18 cellular contexts compared by ENCODE assay signal in the genomic region with DNA sequence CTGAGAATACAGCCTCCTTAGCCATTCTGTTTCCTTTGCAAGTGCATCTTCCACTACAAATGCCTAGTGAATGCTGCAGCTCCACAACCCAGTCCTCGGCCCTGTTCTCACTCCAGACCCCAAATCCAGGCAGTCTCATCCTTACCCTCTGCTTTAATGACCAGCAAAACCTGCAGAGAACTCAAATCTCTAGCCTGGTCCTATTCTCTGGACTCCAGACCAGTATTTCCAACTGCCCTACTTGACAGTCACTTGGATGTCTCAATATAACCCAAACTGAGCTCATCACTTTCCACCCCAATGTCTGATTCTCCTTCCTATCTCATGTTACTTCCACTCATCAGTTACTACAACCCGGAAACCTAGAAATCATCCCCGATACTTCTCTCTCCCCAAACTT. TPM values are rescaled to one million over a fixed set of nuclear protein-coding genes. Genes with fewer than 3 reads are reported as not detected.
DNase-seq lines count a peak whose midpoint lies in the region; ATAC-seq and TF ChIP-seq lines count a peak whose summit lies in the region.
"Had no signal": no experiment of that assay in that cellular context is flagged by ENCODE, and none has a peak within 500 bp of the region (broad histone marks: within the 10 kb centered on the region; RNA-seq: fewer than 3 reads in every experiment).

No MANE protein-coding gene starts in this region.

- no peaks in the 10 kb centered on the region for H3K9me3 ChIP-seq in CD4-positive, alpha-beta T cell (ENCODE audit: control insufficient read depth, low read length)
- H3K9me3 ChIP-seq in T-helper 17 cell (ENCODE audit: control insufficient read depth, low read length, poor library complexity, severe bottlenecking) (no peaks in the 10 kb centered on the region), A673 (ENCODE audit: low read depth, low read length, poor library complexity, severe bottlenecking) (no peaks in the 10 kb centered on the region), hepatocyte (ENCODE audit: low read depth) (no peaks in the 10 kb centered on the region)
- H3K9me3 ChIP-seq: HAP-1, SJSA1 had no signal

- CTCF ChIA-PET in CD4-positive, alpha-beta T cell (lab: Charles Lee), result no interaction called here
- CTCF ChIA-PET in A673 (lab: Charles Lee), result no interaction called here

- peaks cover 10% of the 10 kb centered on the region for H3K79me2 ChIP-seq in hepatocyte

- H3K4me3 ChIP-seq in A673 (ENCODE audit: low read depth, low read length, poor library complexity, severe bottlenecking), result no peak overlapping the region
- H3K4me3 ChIP-seq in hepatocyte, result no peak overlapping the region
- H3K4me3 ChIP-seq: HAP-1, SJSA1 had no signal

- peak overlapping the region; percentile 62 for H3K4me3 Mint-ChIP-seq in CD4-positive, alpha-beta T cell
- no peak overlapping the region for H3K4me3 Mint-ChIP-seq in HFFc6
- peak overlapping the region; percentile 61 for H3K4me3 Mint-ChIP-seq in T-helper 17 cell
- H3K4me3 Mint-ChIP-seq in neural crest cell, result peak overlapping the region; percentile 58

- WGBS in hepatocyte (ENCODE audit: low lambda C conversion rate, missing lambda C conversion rate), result 91% methylated on average over 3 of the region's 3 CpGs

- no peaks in the 10 kb centered on the region for H3K27me3 Mint-ChIP-seq in CD4-positive, alpha-beta T cell
- H3K27me3 Mint-ChIP-seq in HFFc6 (ENCODE audit: insufficient read depth) (peaks cover 2% of the 10 kb centered on the region; the same call in 1 of the 2 replicates), T-helper 17 cell (no peaks in the 10 kb centered on the region), neural crest cell (ENCODE audit: low read depth) (no peaks in the 10 kb centered on the region)

- no peaks in the 10 kb centered on the region for H4K20me1 ChIP-seq in hepatocyte (ENCODE audit: insufficient read depth, poor library complexity, severe bottlenecking)

- no peaks in the 10 kb centered on the region for H3K9me3 Mint-ChIP-seq in CD4-positive, alpha-beta T cell
- H3K9me3 Mint-ChIP-seq in HFFc6 (no peaks in the 10 kb centered on the region), neural crest cell (no peaks in the 10 kb centered on the region)

- no peak for ATAC-seq in CD4-positive, alpha-beta T cell (ENCODE audit: poor library complexity)
- ATAC-seq in T-helper 17 cell, result no peak
- ATAC-seq: Panc1 had no signal

- intact Hi-C loops in CD4-positive, alpha-beta T cell (cut with DNase I, micrococcal nuclease), result loop anchor here in 1 of 2 experiments (10.0 kb wide), 3 partner anchors 249 to 719 kb away; a partner anchor contains a TSS
- intact Hi-C loops in A673 (cut with micrococcal nuclease; ENCODE audit: unreplicated experiment), result no loop called here

- no peak overlapping the region for H2AFZ ChIP-seq in hepatocyte

- DNase-seq in CD4-positive, alpha-beta T cell, result no peak
- DNase-seq in HFFc6, result no peak
- no peak for DNase-seq in T-helper 17 cell
- DNase-seq in neural crest cell (ENCODE audit: low read depth, low spot score), result no peak
- no peak for DNase-seq in activated T-cell treated with anti-CD3 and anti-CD28 coated beads for 4 hours
- DNase-seq in A673 (ENCODE audit: low spot score), result no peak
- DNase-seq in hepatocyte (ENCODE audit: low spot score), result no peak
- DNase-seq: ACHN, DMS153, GDM1, NCI-H1417 treated with DMSO at 0.1 percent for 48 hours, NCI-H2029, NCI-H345, NCI-H526 had no signal

- H3K4me1 ChIP-seq in A673 (ENCODE audit: insufficient read depth, low read length, poor library complexity, severe bottlenecking), result peaks cover 6% of the 10 kb centered on the region
- H3K4me1 ChIP-seq in hepatocyte (ENCODE audit: insufficient read depth), result peaks cover 10% of the 10 kb centered on the region

- no TSS peak for BruUV-seq in A673 (replicated peaks; lab: Mats Ljungman, UMichigan)

- H3K36me3 ChIP-seq in A673 (ENCODE audit: insufficient read depth, low read length, poor library complexity, severe bottlenecking) (no peaks in the 10 kb centered on the region), hepatocyte (replicated peaks; ENCODE audit: insufficient read depth, low read depth) (no peaks in the 10 kb centered on the region)

- no peaks in the 10 kb centered on the region for H3K27me3 ChIP-seq in CD4-positive, alpha-beta T cell (ENCODE audit: control insufficient read depth, insufficient read depth, low read length)
- H3K27me3 ChIP-seq in A673 (replicated peaks; ENCODE audit: insufficient read depth, low read depth, low read length, poor library complexity) (no peaks in the 10 kb centered on the region), hepatocyte (no peaks in the 10 kb centered on the region)
- H3K27me3 ChIP-seq: SJSA1 had no signal

- H3K4me1 Mint-ChIP-seq in CD4-positive, alpha-beta T cell (ENCODE audit: low read depth), result peaks cover 35% of the 10 kb centered on the region
- H3K4me1 Mint-ChIP-seq in HFFc6 (ENCODE audit: low read depth) (peaks cover 37% of the 10 kb centered on the region), T-helper 17 cell (peaks cover 13% of the 10 kb centered on the region), neural crest cell (peaks cover 16% of the 10 kb centered on the region)

- no peaks in the 10 kb centered on the region for H3K36me3 Mint-ChIP-seq in CD4-positive, alpha-beta T cell (ENCODE audit: low read depth)
- H3K36me3 Mint-ChIP-seq in HFFc6 (ENCODE audit: low read depth), result peaks cover 13% of the 10 kb centered on the region
- no peaks in the 10 kb centered on the region for H3K36me3 Mint-ChIP-seq in T-helper 17 cell (ENCODE audit: low read depth)
- peaks cover 15% of the 10 kb centered on the region for H3K36me3 Mint-ChIP-seq in neural crest cell (ENCODE audit: low read depth)

- no peak for TF ChIP-seq CTCF in CD4-positive, alpha-beta T cell (IDR thresholded peaks at IDR 0.05)
- TF ChIP-seq CTCF in HFFc6 (IDR thresholded peaks at IDR 0.05) (no peak), neural crest cell (conservative IDR thresholded peaks at IDR 0.05) (no peak), A673 (conservative IDR thresholded peaks at IDR 0.05; ENCODE audit: low read depth, low read length) (no peak), hepatocyte (IDR thresholded peaks at IDR 0.05; ENCODE audit: poor library complexity) (no peak)

- POLR2A ChIA-PET in CD4-positive, alpha-beta T cell (lab: Charles Lee), result no interaction called here
- POLR2A ChIA-PET in A673 (lab: Charles Lee; ENCODE audit: low non-redundant PET), result no interaction called here

- no peak overlapping the region for H3K27ac Mint-ChIP-seq in CD4-positive, alpha-beta T cell
- H3K27ac Mint-ChIP-seq in HFFc6 (peak overlapping the region; percentile 20), T-helper 17 cell (no peak overlapping the region), neural crest cell (ENCODE audit: unreplicated experiment) (no peak overlapping the region)

- no peak overlapping the region for H3K27ac ChIP-seq in CD4-positive, alpha-beta T cell (ENCODE audit: low read depth, low read length)
- no peak overlapping the region for H3K27ac ChIP-seq in A673 (ENCODE audit: low read depth, low read length, poor library complexity, severe bottlenecking)
- H3K27ac ChIP-seq in hepatocyte, result no peak overlapping the region
- H3K27ac ChIP-seq: C4-2B, SJSA1 had no signal

- H3K4me2 ChIP-seq in hepatocyte, result no peak overlapping the region

- H3K9me2 ChIP-seq in hepatocyte (replicated peaks; ENCODE audit: insufficient read depth), result no peaks in the 10 kb centered on the region

RNA-seq across cellular contexts. Expression of a gene that starts 2.6 kb away (rescaled TPM):
- 10 to 100 TPM; 22.3 to 23.2 TPM for total RNA-seq in CD4-positive, alpha-beta T cell
- 10 to 100 TPM; 69.5 to 82.8 (median 75.5) TPM for total RNA-seq in HFFc6 (2021; fragmentation: NEBNext Ultra II Directional; extraction: Animal tissue kit (Norgen Biotek cat#: 25700))
- total RNA-seq in T-helper 17 cell, result 10 to 100 TPM; 11.8 to 17.1 TPM
- total RNA-seq in neural crest cell, result 52.7 and 55.4 TPM in 2 replicates
- 64.1 and 66.5 TPM in 2 replicates for total RNA-seq in A673 (2021)
- total RNA-seq in hepatocyte, result 174 and 180 TPM in 2 replicates
- polyA plus RNA-seq in hepatocyte, result 109 and 135 TPM in 2 replicates
